ENCODE assay signal across 10 cellular contexts in genomic region chr1:186849271-186849671, GRCh38. TPM values are rescaled to one million over a fixed set of nuclear protein-coding genes. Genes with fewer than 3 reads are reported as not detected.
A peak's percentile ranks its signal among the peaks of the same experiment; 100 is the strongest.
DNase-seq lines count a peak whose midpoint lies in the region; ATAC-seq, FAIRE-seq and TF ChIP-seq lines count a peak whose summit lies in the region.
"Had no signal": no experiment of that assay in that cellular context is flagged by ENCODE, and none has a peak within 500 bp of the region (broad histone marks: within the 10 kb centered on the region; RNA-seq: fewer than 3 reads in every experiment).

No MANE protein-coding gene starts in this region.

- intact Hi-C loops in vagina (cut with DNase I), result no loop called here

- peak overlapping the region; percentile 35 for H3K27ac ChIP-seq in angular gyrus (ENCODE audit: low read depth, low read length)
- no peak overlapping the region for H3K27ac ChIP-seq in vagina
- H3K27ac ChIP-seq: ascending aorta had no signal

- no peaks in the 10 kb centered on the region for H3K27me3 ChIP-seq in vagina
- H3K27me3 ChIP-seq: ascending aorta, upper lobe of left lung had no signal

- peak; percentile 96 for ATAC-seq in GM19467 (IDR thresholded peaks at IDR 0.05; ENCODE audit: unreplicated experiment)
- ATAC-seq in HG03139 (IDR thresholded peaks at IDR 0.05; ENCODE audit: unreplicated experiment), result peak; percentile 96

- TF ChIP-seq POLR2A in vagina (IDR thresholded peaks at IDR 0.05), result no peak

- DNase-seq in CD1c-positive myeloid dendritic cell (ENCODE audit: extremely low spot score), result peak; percentile 85
- no peak for DNase-seq in NCI-H510A treated with DMSO at 0.1 percent for 48 hours (lab: John Stamatoyannopoulos, UW)
- no peak for DNase-seq in urothelium cell line (ENCODE audit: low spot score)
- no peak for DNase-seq in D721Med (ENCODE audit: insufficient read length, low spot score)
- no peak for DNase-seq in vagina (ENCODE audit: extremely low spot score in 2 of 2)

- no peaks in the 10 kb centered on the region for H3K36me3 ChIP-seq in vagina
- H3K36me3 ChIP-seq: ascending aorta, upper lobe of left lung had no signal

- no peak for FAIRE-seq in urothelium cell line (lab: Jason Lieb, UNC)
- FAIRE-seq in D721Med (lab: Jason Lieb, UNC), result no peak

- no peaks in the 10 kb centered on the region for H3K9me3 ChIP-seq in vagina
- H3K9me3 ChIP-seq: ascending aorta, upper lobe of left lung had no signal

- TF ChIP-seq CTCF in D721Med (IDR thresholded peaks at IDR 0.05; ENCODE audit: insufficient read depth, missing control alignments) (no peak), vagina (IDR thresholded peaks at IDR 0.05) (no peak)

- H3K4me3 ChIP-seq in vagina, result no peak overlapping the region
- H3K4me3 ChIP-seq: ascending aorta, upper lobe of left lung had no signal

- peaks cover 23% of the 10 kb centered on the region for H3K4me1 ChIP-seq in vagina
- H3K4me1 ChIP-seq: ascending aorta had no signal

RNA-seq across cellular contexts. Expression of gene PLA2G4A, which starts 20.5 kb away (rescaled TPM):
- total RNA-seq in vagina, result 12.5 TPM
